Comparison of ENCODE assay signal across 25 cellular contexts in genomic region chr17:43598359-43599045, GRCh38. TPM values are rescaled to one million over a fixed set of nuclear protein-coding genes. Genes with fewer than 3 reads are reported as not detected.
A peak's percentile ranks its signal among the peaks of the same experiment; 100 is the strongest.
DNase-seq lines count a peak whose midpoint lies in the region; ATAC-seq, FAIRE-seq and TF ChIP-seq lines count a peak whose summit lies in the region.
"Had no signal": no experiment of that assay in that cellular context is flagged by ENCODE, and none has a peak within 500 bp of the region (broad histone marks: within the 10 kb centered on the region; RNA-seq: fewer than 3 reads in every experiment).

No MANE protein-coding gene starts in this region.

- H3K79me1 ChIP-seq in mesenchymal stem cell (replicated peaks; ENCODE audit: low read length, poor library complexity, severe bottlenecking) (no peaks in the 10 kb centered on the region), trophoblast cell (ENCODE audit: low read length) (peaks cover 41% of the 10 kb centered on the region)

- no peak overlapping the region for H4K8ac ChIP-seq in mesenchymal stem cell (ENCODE audit: low read length)
- H4K8ac ChIP-seq in trophoblast cell (ENCODE audit: low read depth, low read length), result peak overlapping the region; percentile 86

- H4K91ac ChIP-seq in mesenchymal stem cell (ENCODE audit: low read length) (no peak overlapping the region), trophoblast cell (ENCODE audit: low read depth, low read length) (peak overlapping the region; percentile 99)

- H3K9me1 ChIP-seq in K562 (ENCODE audit: control insufficient read depth, insufficient read depth, low read length), result no peaks in the 10 kb centered on the region

- H3K4me3 ChIP-seq in GM23338, result no peak overlapping the region
- H3K4me3 ChIP-seq in K562, result no peak overlapping the region
- no peak overlapping the region for H3K4me3 ChIP-seq in mesenchymal stem cell (ENCODE audit: insufficient read depth in 1 of 2, low read depth in 1 of 2, low read length in 2 of 2)
- H3K4me3 ChIP-seq in trophoblast cell (ENCODE audit: low read depth, low read length), result no peak overlapping the region
- H3K4me3 ChIP-seq in tibial artery, result no peak overlapping the region
- H3K4me3 ChIP-seq: MG63 had no signal

- H3K9me3 ChIP-seq in K562 (replicated peaks; ENCODE audit: control insufficient read depth, insufficient read depth, low read depth, low read length) (no peaks in the 10 kb centered on the region), mesenchymal stem cell (ENCODE audit: control insufficient read depth, low read length) (no peaks in the 10 kb centered on the region), trophoblast cell (ENCODE audit: insufficient read depth, low read depth, low read length) (no peaks in the 10 kb centered on the region), tibial artery (no peaks in the 10 kb centered on the region)
- H3K9me3 ChIP-seq: MG63 had no signal

- TF ChIP-seq RAD21 in K562 (CRISPR knock-in tag; conservative IDR thresholded peaks at IDR 0.05 in 1 of 2, IDR thresholded peaks at IDR 0.05 in 1 of 2), result no peak

- H3K23ac ChIP-seq in mesenchymal stem cell (ENCODE audit: low read length in 2 of 2), result no peak overlapping the region
- no peak overlapping the region for H3K23ac ChIP-seq in trophoblast cell (ENCODE audit: low read length)

- H3K4me1 Mint-ChIP-seq in GM23338, result peaks cover 3% of the 10 kb centered on the region; the same call in 2 of the 3 replicates
- H3K4me1 Mint-ChIP-seq in activated T-cell treated with anti-CD3 and anti-CD28 coated beads, Interleukin-2, amount 50 U/mL, for 72 hours (ENCODE audit: low read depth), result no peaks in the 10 kb centered on the region
- H3K4me1 Mint-ChIP-seq: CD8-positive, alpha-beta memory T cell had no signal

- H2BK12ac ChIP-seq in mesenchymal stem cell (ENCODE audit: low read length in 2 of 2) (no peak overlapping the region), trophoblast cell (ENCODE audit: low read length) (peak overlapping the region; percentile 100)

- H3K36me3 ChIP-seq in GM23338 (ENCODE audit: insufficient read depth), result no peaks in the 10 kb centered on the region
- H3K36me3 ChIP-seq in K562 (ENCODE audit: control insufficient read depth, insufficient read depth, low read length), result no peaks in the 10 kb centered on the region
- H3K36me3 ChIP-seq in mesenchymal stem cell (ENCODE audit: control insufficient read depth in 1 of 2, insufficient read depth in 2 of 2, low read depth in 1 of 2, low read length in 2 of 2), result no peaks in the 10 kb centered on the region
- no peaks in the 10 kb centered on the region for H3K36me3 ChIP-seq in trophoblast cell (ENCODE audit: control insufficient read depth in 1 of 2, insufficient read depth in 2 of 2, low read length in 2 of 2)
- H3K36me3 ChIP-seq in tibial artery, result no peaks in the 10 kb centered on the region
- H3K36me3 ChIP-seq: MG63 had no signal

- no peak overlapping the region for H2AK5ac ChIP-seq in mesenchymal stem cell (ENCODE audit: low read length, severe bottlenecking)
- peak overlapping the region; percentile 98 for H2AK5ac ChIP-seq in trophoblast cell (ENCODE audit: low read length)

- H3K9ac ChIP-seq in K562 (ENCODE audit: insufficient read depth in 1 of 2, low read depth in 2 of 2, low read length in 2 of 2), result 0 out of 4 replicates have a peak overlapping the region, but pooled peaks of 1 of the 2 experiments have one; percentile 5
- H3K9ac ChIP-seq in mesenchymal stem cell (ENCODE audit: low read length), result peak overlapping the region; percentile 22
- no peak overlapping the region for H3K9ac ChIP-seq in trophoblast cell (ENCODE audit: low read length)

- no peak overlapping the region for H2BK15ac ChIP-seq in mesenchymal stem cell (ENCODE audit: low read depth, poor library complexity, severe bottlenecking)

- ATAC-seq in GM23338, result no peak
- ATAC-seq in K562, result no peak
- ATAC-seq in activated T-cell treated with anti-CD3 and anti-CD28 coated beads, Interleukin-2, amount 50 U/mL, for 72 hours (replicated peaks in 1 of 2), result no peak
- ATAC-seq in HG03039 (IDR thresholded peaks at IDR 0.05; ENCODE audit: unreplicated experiment), result no peak
- ATAC-seq: HCT116, Panc1 had no signal

- no peak for TF ChIP-seq POLR2A in K562 (conservative IDR thresholded peaks at IDR 0.05)

- no peak for FAIRE-seq in K562 (lab: Jason Lieb, UNC)
- FAIRE-seq: A204.1, GM18507 had no signal

- no peak overlapping the region for H2BK5ac ChIP-seq in mesenchymal stem cell (ENCODE audit: low read depth, low read length, poor library complexity, severe bottlenecking)
- H2BK5ac ChIP-seq in trophoblast cell (ENCODE audit: low read depth, low read length, poor library complexity), result peak overlapping the region; percentile 90

- no peak overlapping the region for H3K4ac ChIP-seq in mesenchymal stem cell (ENCODE audit: low read depth in 1 of 2, low read length in 2 of 2)
- H3K4ac ChIP-seq in trophoblast cell (ENCODE audit: low read depth, low read length), result peak overlapping the region; percentile 73

- no peaks in the 10 kb centered on the region for H3K9me2 ChIP-seq in GM23338 (ENCODE audit: insufficient read depth)

- H4K20me1 ChIP-seq in GM23338 (replicated peaks; ENCODE audit: insufficient read depth) (no peaks in the 10 kb centered on the region), K562 (replicated peaks; ENCODE audit: control insufficient read depth, insufficient read depth, low read length) (no peaks in the 10 kb centered on the region)

- WGBS in K562 (ENCODE audit: insufficient coverage, low coverage, missing lambda C conversion rate), result 3% methylated on average over 4 of the region's 4 CpGs
- 43% methylated on average over 2 of the region's 4 CpGs for WGBS in mesenchymal stem cell
- no CpG with 5 or more reads among the region's 4 CpGs for WGBS in trophoblast cell (ENCODE audit: extremely low coverage, insufficient coverage, insufficient read length)

- no peak overlapping the region for H3K27ac ChIP-seq in GM23338 (ENCODE audit: low read depth)
- H3K27ac ChIP-seq in K562 (ENCODE audit: extremely low read depth, low read depth, low read length), result no peak overlapping the region
- no peak overlapping the region for H3K27ac ChIP-seq in mesenchymal stem cell (ENCODE audit: low read length, poor library complexity, severe bottlenecking)
- H3K27ac ChIP-seq in trophoblast cell (ENCODE audit: low read depth, low read length), result peak overlapping the region; percentile 93
- H3K27ac ChIP-seq in tibial artery, result no peak overlapping the region
- H3K27ac ChIP-seq: C4-2B had no signal

- CTCF ChIA-PET in K562 (lab: Yijun Ruan, JAX; ENCODE audit: low intra/inter-chr PET ratio), result no interaction called here

- H3K4me1 ChIP-seq in GM23338 (ENCODE audit: insufficient read depth) (0 out of 2 replicates have a peak, but pooled peaks cover 4% of the 10 kb centered on the region), K562 (replicated peaks in 1 of 2; ENCODE audit: control insufficient read depth in 2 of 2, insufficient read depth in 2 of 2, low read length in 2 of 2) (no peaks in the 10 kb centered on the region; a peak in 1 of 5 replicates), mesenchymal stem cell (ENCODE audit: control insufficient read depth, insufficient read depth, low read depth, low read length) (no peaks in the 10 kb centered on the region), trophoblast cell (ENCODE audit: control insufficient read depth in 1 of 2, insufficient read depth in 2 of 2, low read length in 2 of 2) (peaks cover 27 to 34% of the 10 kb centered on the region in 2 experiments), tibial artery (peaks cover 0 to 31% (median 14%) of the 10 kb centered on the region in 4 donors)

- no peaks in the 10 kb centered on the region for H3K36me3 Mint-ChIP-seq in GM23338 (ENCODE audit: low read depth)
- H3K36me3 Mint-ChIP-seq in activated T-cell treated with anti-CD3 and anti-CD28 coated beads, Interleukin-2, amount 50 U/mL, for 72 hours (ENCODE audit: insufficient read depth in 2 of 2), result no peaks in the 10 kb centered on the region
- H3K36me3 Mint-ChIP-seq: CD8-positive, alpha-beta memory T cell had no signal

- H3K4me2 ChIP-seq in GM23338 (no peak overlapping the region), K562 (ENCODE audit: insufficient read depth, low read length) (no peak overlapping the region), mesenchymal stem cell (ENCODE audit: low read length, poor library complexity, severe bottlenecking) (no peak overlapping the region), trophoblast cell (ENCODE audit: low read length) (no peak overlapping the region)

- H2BK120ac ChIP-seq in mesenchymal stem cell (ENCODE audit: low read depth, low read length) (no peak overlapping the region), trophoblast cell (ENCODE audit: insufficient read depth, low read length, poor library complexity) (peak overlapping the region; percentile 99)

- H3K14ac ChIP-seq in mesenchymal stem cell (ENCODE audit: low read length in 2 of 2), result no peak overlapping the region
- H3K14ac ChIP-seq in trophoblast cell (ENCODE audit: low read length), result peak overlapping the region; percentile 80

- peak overlapping the region; percentile 74 for H4K12ac ChIP-seq in trophoblast cell (ENCODE audit: low read depth, low read length)

- no TSS peak for BruUV-seq in K562 (replicated peaks; lab: Mats Ljungman, UMichigan)

- no peak for DNase-seq in GM23338 (ENCODE audit: low spot score)
- no peak for DNase-seq in K562 (ENCODE audit: extremely low read depth in 1 of 4, low spot score in 3 of 4)
- no peak for DNase-seq in mesenchymal stem cell
- no peak for DNase-seq in trophoblast cell
- DNase-seq in activated T-cell treated with anti-CD3 and anti-CD28 coated beads, Interleukin-2, amount 50 U/mL, for 72 hours, result no peak
- DNase-seq in COLO668 (lab: John Stamatoyannopoulos, UW; ENCODE audit: unreplicated experiment), result no peak
- DNase-seq in tibial artery, result no peak
- DNase-seq: CD8-positive, alpha-beta memory T cell; GDM1; GOT3; MG63; NCI-H1048; NCI-H1436; NCI-H187 treated with DMSO at 0.1 percent for 48 hours; NCI-H2107; NCI-H2227 treated with DMSO at 0.1 percent for 48 hours; NCI-H510A; NCI-H748 treated with DMSO at 0.1 percent for 48 hours; SIG-M5 had no signal

- no peak overlapping the region for H3K4me3 Mint-ChIP-seq in GM23338
- no peak overlapping the region for H3K4me3 Mint-ChIP-seq in activated T-cell treated with anti-CD3 and anti-CD28 coated beads, Interleukin-2, amount 50 U/mL, for 72 hours
- H3K4me3 Mint-ChIP-seq: CD8-positive, alpha-beta memory T cell had no signal

- no peaks in the 10 kb centered on the region for H3F3A ChIP-seq in GM23338 (replicated peaks; ENCODE audit: low read depth)

- H3K9me3 Mint-ChIP-seq in GM23338, result no peaks in the 10 kb centered on the region; the same call in 2 of the 3 replicates
- H3K9me3 Mint-ChIP-seq in activated T-cell treated with anti-CD3 and anti-CD28 coated beads, Interleukin-2, amount 50 U/mL, for 72 hours, result no peaks in the 10 kb centered on the region
- H3K9me3 Mint-ChIP-seq: CD8-positive, alpha-beta memory T cell had no signal

- H3K27me3 ChIP-seq in GM23338 (ENCODE audit: insufficient read depth) (no peaks in the 10 kb centered on the region), K562 (ENCODE audit: control insufficient read depth in 2 of 2, insufficient read depth in 2 of 2, low read length in 2 of 2) (peaks cover 16 to 39% of the 10 kb centered on the region in 2 experiments), mesenchymal stem cell (ENCODE audit: control insufficient read depth in 1 of 2, insufficient read depth in 1 of 2, low read length in 2 of 2) (peaks cover 13 to 25% of the 10 kb centered on the region in 2 experiments), trophoblast cell (ENCODE audit: insufficient read depth, low read length) (no peaks in the 10 kb centered on the region), tibial artery (no peaks in the 10 kb centered on the region)
- H3K27me3 ChIP-seq: MG63 had no signal

- POLR2A ChIA-PET in K562 (lab: Yijun Ruan, JAX), result no interaction called here

- H3K27me3 Mint-ChIP-seq in GM23338 (ENCODE audit: insufficient read depth, low read depth, poor library complexity), result peaks cover 6% of the 10 kb centered on the region
- peaks cover 11% of the 10 kb centered on the region for H3K27me3 Mint-ChIP-seq in activated T-cell treated with anti-CD3 and anti-CD28 coated beads, Interleukin-2, amount 50 U/mL, for 72 hours (ENCODE audit: low read depth)

- H2AFZ ChIP-seq in GM23338 (no peak overlapping the region; the same call in 1 of the 2 replicates), K562 (ENCODE audit: low read depth, low read length) (no peak overlapping the region), mesenchymal stem cell (ENCODE audit: low read depth, low read length) (no peak overlapping the region), trophoblast cell (ENCODE audit: insufficient read depth, low read length, poor library complexity) (no peak overlapping the region)

- H3K27ac Mint-ChIP-seq in GM23338, result 0 out of 2 replicates have a peak overlapping the region, but pooled peaks have one; percentile 26
- no peak overlapping the region for H3K27ac Mint-ChIP-seq in activated T-cell treated with anti-CD3 and anti-CD28 coated beads, Interleukin-2, amount 50 U/mL, for 72 hours
- H3K27ac Mint-ChIP-seq: CD8-positive, alpha-beta memory T cell had no signal

- H3K79me2 ChIP-seq in GM23338 (replicated peaks; ENCODE audit: insufficient read depth), result no peaks in the 10 kb centered on the region
- no peaks in the 10 kb centered on the region for H3K79me2 ChIP-seq in K562 (ENCODE audit: control insufficient read depth, insufficient read depth, low read length)
- peaks cover 2% of the 10 kb centered on the region for H3K79me2 ChIP-seq in trophoblast cell (ENCODE audit: control insufficient read depth, insufficient read depth, low read length, poor library complexity)

- in situ Hi-C loops in K562 (cut with MboI), result no loop called here

- H3K18ac ChIP-seq in mesenchymal stem cell (ENCODE audit: low read depth in 1 of 2, low read length in 2 of 2), result no peak overlapping the region
- H3K18ac ChIP-seq in trophoblast cell (ENCODE audit: low read length), result peak overlapping the region; percentile 92

- no peak for TF ChIP-seq EP300 in K562 (IDR thresholded peaks at IDR 0.05; ENCODE audit: low read length)

- TF ChIP-seq CTCF in GM23338 (conservative IDR thresholded peaks at IDR 0.05; ENCODE audit: low read depth in 2 of 2) (no peak), K562 (IDR thresholded peaks at IDR 0.05 in 2 of 3, conservative IDR thresholded peaks at IDR 0.05 in 1 of 3; ENCODE audit: insufficient read depth in 2 of 3, low read depth in 1 of 3, low read length in 3 of 3) (no peak), tibial artery (IDR thresholded peaks at IDR 0.05) (no peak)

- intact Hi-C loops in K562 (cut with micrococcal nuclease) (no loop called here), tibial artery (cut with DNase I; ENCODE audit: low total_unique reads) (no loop called here)

RNA-seq across cellular contexts. Expression of gene ETV4, which starts 52.4 kb away (rescaled TPM):
- 126 and 149 TPM in 2 replicates for total RNA-seq in GM23338 (2014; rRNA removed; shearing (Covaris generic))
- polyA plus RNA-seq in GM23338 (2016; fragmentation: Nextera tagmentation; extraction: Ambion mirVana) (93.1 and 97.2 TPM in 2 replicates), K562 (2011; rRNA removed) (27.0 and 35.6 TPM in 2 replicates), K562 (2014; fragmentation: Illumina TruSeq; extraction: Trizol) (64.1 and 67.3 TPM in 2 replicates), K562 (2014; fragmentation: Nextera tagmentation; extraction: Ambion mirVana) (1 to 10 TPM; 5.5 to 7.6 TPM), K562 (2014; rRNA removed) (45.4 and 47.1 TPM in 2 replicates)
- total RNA-seq in K562 (2011; cell fraction: chromatin; rRNA removed; ENCODE audit: low replicate concordance), result 23.1 and 47.9 TPM in 2 replicates
- total RNA-seq in K562 (2011; cell fraction: nucleolus; rRNA removed), result 29.0 and 36.8 TPM in 2 replicates
- total RNA-seq in K562 (2011; cell fraction: nucleoplasm; rRNA removed), result 31.4 and 33.5 TPM in 2 replicates
- total RNA-seq in K562 (2014; rRNA removed) (49.5 and 73.9 TPM in 2 replicates), K562 (2014; rRNA removed; fragmentation: Illumina TruSeq; extraction: Trizol) (16.6 and 19.8 TPM in 2 replicates), K562 (2015; rRNA removed; fragmentation: Illumina TruSeq; extraction: Trizol) (27.7 and 28.2 TPM in 2 replicates), K562 (2021) (65.2 and 66.3 TPM in 2 replicates)
- 29.9 and 46.7 TPM in 2 replicates for polyA plus RNA-seq in K562 (2011; cell fraction: cytosol; rRNA removed)
- polyA plus RNA-seq in K562 (2011; cell fraction: nucleus; rRNA removed), result 47.1 and 79.3 TPM in 2 replicates
- polyA plus RNA-seq in K562 (2012), result 52.8 and 66.3 TPM in 2 replicates
- 16.2 and 16.4 TPM in 2 replicates for polyA minus RNA-seq in K562 (2011; rRNA and poly(A)+ RNA removed)
- 24.0 and 25.6 TPM in 2 replicates for polyA minus RNA-seq in K562 (2011; cell fraction: cytosol; rRNA and poly(A)+ RNA removed)
- polyA minus RNA-seq in K562 (2011; cell fraction: nucleus; rRNA and poly(A)+ RNA removed), result 8.8 and 11.0 TPM in 2 replicates
- 25.3 TPM for polyA plus RNA-seq in mesenchymal stem cell (2013, experiment 1 of 2)
- polyA plus RNA-seq in mesenchymal stem cell (2013, experiment 2 of 2), result 24.1 TPM
- polyA plus RNA-seq in trophoblast cell (2013), result 43.4 and 44.7 TPM in 2 replicates
- 1 to 10 TPM; 1.2 to 2.1 TPM for total RNA-seq in activated T-cell treated with anti-CD3 and anti-CD28 coated beads, Interleukin-2, amount 50 U/mL, for 72 hours

Comparison
In these comparisons a context has a peak if more than half of its experiments do, and no peak if none do; other contexts are left out.
1. RNA of gene ETV4, which starts 52.4 kb away (total RNA-seq): 126 to 149 TPM in GM23338 and 16.6 to 73.9 TPM in K562; 1.2 to 2.1 TPM in activated T-cell treated with anti-CD3 and anti-CD28 coated beads, Interleukin-2, amount 50 U/mL, for 72 hours; every median in the first group is over 4 times any median in the second.